In genomic region chr9:76374702-76375543, GRCh38 we compare ENCODE assay signal across 8 cellular contexts. TPM values are rescaled to one million over a fixed set of nuclear protein-coding genes. Genes with fewer than 3 reads are reported as not detected.
DNase-seq lines count a peak whose midpoint lies in the region; ATAC-seq, FAIRE-seq and TF ChIP-seq lines count a peak whose summit lies in the region.
"Had no signal": no experiment of that assay in that cellular context is flagged by ENCODE, and none has a peak within 500 bp of the region (broad histone marks: within the 10 kb centered on the region; RNA-seq: fewer than 3 reads in every experiment).

No MANE protein-coding gene starts in this region.

- no peak for TF ChIP-seq CTCF in WTC11 (IDR thresholded peaks at IDR 0.05)
- TF ChIP-seq CTCF in thyroid gland (IDR thresholded peaks at IDR 0.05): no peak

- peaks cover 8 to 35% of the 10 kb centered on the region in 2 donors for H3K4me1 ChIP-seq in thyroid gland

- peak overlapping the region; percentile 39; the same call in 1 of the 2 replicates for H3K27ac Mint-ChIP-seq in WTC11

- no peak overlapping the region for H3K4me3 ChIP-seq in thyroid gland (replicated peaks in 1 of 3)

- peak; percentile 90 for ATAC-seq in WTC11

- TF ChIP-seq POLR2A in thyroid gland (IDR thresholded peaks at IDR 0.05) (no peak), GM12891 (IDR thresholded peaks at IDR 0.05; ENCODE audit: low read depth, low read length) (no peak)

- peaks cover 7% of the 10 kb centered on the region for H3K4me1 Mint-ChIP-seq in WTC11

- no peaks in the 10 kb centered on the region for H3K27me3 ChIP-seq in thyroid gland

- no peaks in the 10 kb centered on the region for H3K36me3 ChIP-seq in thyroid gland

- CTCF ChIA-PET in WTC11 (lab: Charles Lee): interaction anchor here (0.7 kb wide), 1 partner anchor 73 kb away, joined by 3 read pairs; no protein-coding TSS in a partner anchor

- H3K27ac ChIP-seq in thyroid gland (no peak overlapping the region), substantia nigra (ENCODE audit: low read depth, low read length, poor library complexity, severe bottlenecking) (no peak overlapping the region)

- POLR2A ChIA-PET in WTC11 (lab: Charles Lee): interaction anchor here (1.3 kb wide), 1 partner anchor 20 kb away, joined by 3 read pairs; the partner anchor contains the start of gene RFK

- H3K27me3 Mint-ChIP-seq in WTC11 (ENCODE audit: low read depth): no peaks in the 10 kb centered on the region

- no peak for FAIRE-seq in GM12891 (lab: Jason Lieb, UNC)

- intact Hi-C loops in thyroid gland (cut with DNase I): no loop called here

- H3K9me3 ChIP-seq in thyroid gland: no peaks in the 10 kb centered on the region

- no peaks in the 10 kb centered on the region for H3K9me3 Mint-ChIP-seq in WTC11

- H3K36me3 Mint-ChIP-seq in WTC11: no peaks in the 10 kb centered on the region

- DNase-seq in HT1080 (ENCODE audit: low read depth) (peak; percentile 91), WTC11 (ENCODE audit: low spot score) (peak; percentile 33), iPS-NIHi11 (ENCODE audit: low spot score) (peak; percentile 67), thyroid gland (peak; percentile 74 to 75), C1 segment of cervical spinal cord (lab: John Stamatoyannopoulos, UW) (no peak), substantia nigra (lab: John Stamatoyannopoulos, UW) (no peak), GM12891 (ENCODE audit: insufficient read length, low spot score) (no peak)
- DNase-seq: midbrain had no signal

- no peak overlapping the region for H3K4me3 Mint-ChIP-seq in WTC11

- 77 to 80% methylated on average over 10 of the region's 10 CpGs for WGBS in thyroid gland, 2 donors

TF ChIP-seq in WTC11, 78 proteins besides CTCF, POLR2A, EP300 and RAD21 (continues in another document):
- TF ChIP-seq SP1 (CRISPR knock-in tag; conservative IDR thresholded peaks at IDR 0.05) (no peak), NFATC4 (CRISPR knock-in tag; IDR thresholded peaks at IDR 0.05) (no peak), ZNF396 (CRISPR knock-in tag; IDR thresholded peaks at IDR 0.05; ENCODE audit: borderline replicate concordance) (no peak), ZNF425 (CRISPR knock-in tag; conservative IDR thresholded peaks at IDR 0.05) (no peak), GTF2I (CRISPR knock-in tag; conservative IDR thresholded peaks at IDR 0.05) (no peak), ZNF532 (CRISPR knock-in tag; IDR thresholded peaks at IDR 0.05; ENCODE audit: borderline replicate concordance) (no peak)

TF ChIP-seq in GM12891, 5 proteins besides CTCF, POLR2A, EP300 and RAD21:
- TF ChIP-seq POU2F2 (IDR thresholded peaks at IDR 0.05; ENCODE audit: low read depth, low read length): no peak
- TF ChIP-seq PAX5 (IDR thresholded peaks at IDR 0.05; ENCODE audit: insufficient read depth, low read length, severe bottlenecking): no peak
- TF ChIP-seq TAF1 (IDR thresholded peaks at IDR 0.05; ENCODE audit: low read depth, low read length): no peak
- no peak for TF ChIP-seq POLR2AphosphoS5 (IDR thresholded peaks at IDR 0.05; ENCODE audit: low read depth, low read length)
- no peak for TF ChIP-seq SPI1 (IDR thresholded peaks at IDR 0.05; ENCODE audit: low read depth, low read length)
TF ChIP-seq in GM12891: peak in this region for 0.

RNA-seq across cellular contexts. Expression of gene RFK, which starts 19.3 kb away (rescaled TPM):
- total RNA-seq in HT1080 (2014; rRNA removed; shearing (Covaris generic)): 23.7 and 25.3 TPM in 2 replicates
- polyA plus RNA-seq in HT1080 (2015; cell fraction: cytosol; rRNA removed): 38.1 and 43.4 TPM in 2 replicates
- polyA plus RNA-seq in HT1080 (2015; cell fraction: nucleus; rRNA removed): 11.7 and 17.1 TPM in 2 replicates
- 10.6 to 14.9 TPM (median 13.2 TPM) in 3 replicates for total RNA-seq in WTC11 (2021)
- total RNA-seq in thyroid gland: 10 to 100 TPM; 29.3 to 40.0 (median 34.8) TPM
- 4.2 TPM for polyA plus RNA-seq in GM12891 (2012; ENCODE audit: low read depth, missing spikeins)

Comparison
In these comparisons a context has a peak if more than half of its experiments do, and no peak if none do; other contexts are left out.
1. DNase-seq: peak in HT1080 (single experiment), WTC11 (single experiment), iPS-NIHi11 (single experiment) and thyroid gland (2 of 2); none in C1 segment of cervical spinal cord (0 of 14), substantia nigra (0 of 49) and GM12891 (single experiment).